In genomic region chr13:53310786-53311185, GRCh38 we compare ENCODE assay signal across 36 cellular contexts.
"Had no signal": no experiment of that assay in that cellular context is flagged by ENCODE, and none has a peak within 500 bp of the region (broad histone marks: within the 10 kb centered on the region; RNA-seq: fewer than 3 reads in every experiment).

No MANE protein-coding gene starts in this region.

- H3K36me3 ChIP-seq: adrenal gland, breast epithelium, cardiac muscle cell, colonic mucosa, esophagus squamous epithelium, WERI-Rb-1 had no signal

- H3K4me3 ChIP-seq: adrenal gland, breast epithelium, cardiac muscle cell, colonic mucosa, esophagus squamous epithelium had no signal

- ATAC-seq: activated CD4-positive, CD25-positive, alpha-beta regulatory T cell treated with anti-CD3 and anti-CD28 coated beads, Interleukin-2, amount 50 U/mL, for 24 hours; activated CD8-positive, alpha-beta memory T cell treated with anti-CD3 and anti-CD28 coated beads, Interleukin-2, amount 10 ng/mL, durations not matched to agents 7 days and 5 days; activated CD8-positive, alpha-beta T cell treated with anti-CD3 and anti-CD28 coated beads, Interleukin-2, amount 10 ng/mL, durations not matched to agents 7 days and 5 days; activated naive CD8-positive, alpha-beta T cell treated with anti-CD3 and anti-CD28 coated beads, Interleukin-2, amount 50 U/mL, for 24 hours; T-helper 17 cell had no signal

- FAIRE-seq: endometrium, endothelial cell of umbilical vein had no signal

- H3K9me3 ChIP-seq: adrenal gland, breast epithelium, colonic mucosa, esophagus squamous epithelium had no signal

- H3K27ac ChIP-seq: adrenal gland, breast epithelium, cardiac muscle cell, colonic mucosa, epithelial cell of prostate, esophagus squamous epithelium, WERI-Rb-1 had no signal

- H3K27me3 Mint-ChIP-seq: activated B cell treated with CpG ODN at 0.5 μM for 24 hours; activated CD4-positive, alpha-beta memory T cell treated with anti-CD3 and anti-CD28 coated beads for 36 hours; activated CD8-positive, alpha-beta memory T cell treated with anti-CD3 and anti-CD28 coated beads, Interleukin-2, amount 10 ng/mL, durations not matched to agents 7 days and 5 days; activated naive CD4-positive, alpha-beta T cell treated with anti-CD3 and anti-CD28 coated beads, Interleukin-2, amount 50 U/mL, for 24 hours; activated naive CD8-positive, alpha-beta T cell treated with anti-CD3 and anti-CD28 coated beads, Interleukin-2, amount 50 U/mL, for 24 hours; T-helper 17 cell had no signal

- H3K4me3 Mint-ChIP-seq: activated B cell treated with CpG ODN at 0.5 μM for 24 hours; activated CD4-positive, alpha-beta memory T cell treated with anti-CD3 and anti-CD28 coated beads for 36 hours; activated CD8-positive, alpha-beta memory T cell treated with anti-CD3 and anti-CD28 coated beads, Interleukin-2, amount 10 ng/mL, durations not matched to agents 7 days and 5 days; activated CD8-positive, alpha-beta T cell treated with anti-CD3 and anti-CD28 coated beads, Interleukin-2, amount 10 ng/mL, durations not matched to agents 7 days and 5 days; activated naive CD4-positive, alpha-beta T cell treated with anti-CD3 and anti-CD28 coated beads for 36 hours; activated naive CD4-positive, alpha-beta T cell treated with anti-CD3 and anti-CD28 coated beads, Interleukin-2, amount 50 U/mL, for 24 hours; activated naive CD8-positive, alpha-beta T cell treated with anti-CD3 and anti-CD28 coated beads for 36 hours; activated naive CD8-positive, alpha-beta T cell treated with anti-CD3 and anti-CD28 coated beads, Interleukin-2, amount 50 U/mL, for 24 hours; activated T-helper 1 cell treated with anti-CD3 and anti-CD28 coated beads, Interleukin-12 subunit alpha, Interleukin-12 subunit beta, Interleukin-2, Interleukin-4 antibody, amounts not matched to agents 30 ng/mL and 10 ng/mL and 1 ng/mL, durations not matched to agents 14 hours and 24 hours and 36 hours; brain; T-helper 17 cell; T-helper 2 cell treated with Interferon-gamma antibody and Interleukin-4, amounts not matched to agents 5 μg/mL and 100 μg/mL, for 36 hours had no signal

- H3K4me1 ChIP-seq: adrenal gland, breast epithelium, colonic mucosa, esophagus squamous epithelium had no signal

- H3K27ac Mint-ChIP-seq: activated B cell treated with CpG ODN at 0.5 μM for 24 hours; activated CD4-positive, alpha-beta memory T cell treated with anti-CD3 and anti-CD28 coated beads for 36 hours; activated CD8-positive, alpha-beta memory T cell treated with anti-CD3 and anti-CD28 coated beads, Interleukin-2, amount 10 ng/mL, durations not matched to agents 7 days and 5 days; activated CD8-positive, alpha-beta T cell treated with anti-CD3 and anti-CD28 coated beads, Interleukin-2, amount 10 ng/mL, durations not matched to agents 7 days and 5 days; activated naive CD4-positive, alpha-beta T cell treated with anti-CD3 and anti-CD28 coated beads for 36 hours; activated naive CD4-positive, alpha-beta T cell treated with anti-CD3 and anti-CD28 coated beads, Interleukin-2, amount 50 U/mL, for 24 hours; activated naive CD8-positive, alpha-beta T cell treated with anti-CD3 and anti-CD28 coated beads for 36 hours; activated naive CD8-positive, alpha-beta T cell treated with anti-CD3 and anti-CD28 coated beads, Interleukin-2, amount 50 U/mL, for 24 hours; activated T-helper 1 cell treated with anti-CD3 and anti-CD28 coated beads, Interleukin-12 subunit alpha, Interleukin-12 subunit beta, Interleukin-2, Interleukin-4 antibody, amounts not matched to agents 30 ng/mL and 10 ng/mL and 1 ng/mL, durations not matched to agents 14 hours and 24 hours and 36 hours; activated T-helper 2 cell treated with anti-CD3 and anti-CD28 coated beads, Interferon-gamma antibody, Interleukin-2, Interleukin-4, amounts not matched to agents 10 μg/mL and 5 μg/mL and 100 μg/mL, durations not matched to agents 14 hours and 24 hours and 36 hours; T-helper 17 cell; T-helper 2 cell treated with Interferon-gamma antibody and Interleukin-4, amounts not matched to agents 5 μg/mL and 100 μg/mL, for 36 hours had no signal

- H3K36me3 Mint-ChIP-seq: activated CD4-positive, alpha-beta memory T cell treated with anti-CD3 and anti-CD28 coated beads for 36 hours; activated naive CD4-positive, alpha-beta T cell treated with anti-CD3 and anti-CD28 coated beads, Interleukin-2, amount 50 U/mL, for 24 hours; activated naive CD8-positive, alpha-beta T cell treated with anti-CD3 and anti-CD28 coated beads for 36 hours; brain had no signal

- H3K9me3 Mint-ChIP-seq: activated CD4-positive, alpha-beta memory T cell treated with anti-CD3 and anti-CD28 coated beads for 36 hours; activated naive CD8-positive, alpha-beta T cell treated with anti-CD3 and anti-CD28 coated beads for 36 hours; activated T-helper 2 cell treated with anti-CD3 and anti-CD28 coated beads, Interferon-gamma antibody, Interleukin-2, Interleukin-4, amounts not matched to agents 10 μg/mL and 5 μg/mL and 100 μg/mL, durations not matched to agents 14 hours and 24 hours and 36 hours had no signal

- H3K4me1 Mint-ChIP-seq: activated B cell treated with CpG ODN at 0.5 μM for 24 hours; activated CD8-positive, alpha-beta memory T cell treated with anti-CD3 and anti-CD28 coated beads, Interleukin-2, amount 10 ng/mL, durations not matched to agents 7 days and 5 days; activated naive CD4-positive, alpha-beta T cell treated with anti-CD3 and anti-CD28 coated beads, Interleukin-2, amount 50 U/mL, for 24 hours; activated naive CD8-positive, alpha-beta T cell treated with anti-CD3 and anti-CD28 coated beads for 36 hours; activated naive CD8-positive, alpha-beta T cell treated with anti-CD3 and anti-CD28 coated beads, Interleukin-2, amount 50 U/mL, for 24 hours; T-helper 17 cell had no signal

- H3K27me3 ChIP-seq: adrenal gland, breast epithelium, cardiac muscle cell, colonic mucosa, esophagus squamous epithelium had no signal

- DNase-seq: activated B cell treated with CpG ODN at 0.5 μM for 24 hours; activated CD4-positive, alpha-beta memory T cell treated with anti-CD3 and anti-CD28 coated beads for 36 hours; activated CD4-positive, alpha-beta T cell treated with anti-CD3 and anti-CD28 coated beads for 48 hours; activated CD8-positive, alpha-beta memory T cell treated with anti-CD3 and anti-CD28 coated beads, Interleukin-2, amount 10 ng/mL, durations not matched to agents 7 days and 5 days; activated CD8-positive, alpha-beta memory T cell treated with anti-CD3 and anti-CD28 coated beads, Interleukin-2, amount 50 U/mL, for 4 hours; activated CD8-positive, alpha-beta T cell treated with anti-CD3 and anti-CD28 coated beads, Interleukin-2, amount 10 ng/mL, durations not matched to agents 7 days and 5 days; activated effector memory CD4-positive, alpha-beta T cell treated with anti-CD3 and anti-CD28 coated beads, Interleukin-2, amount 50 U/mL, for 16 hours; activated naive CD4-positive, alpha-beta T cell treated with anti-CD3 and anti-CD28 coated beads for 36 hours; activated naive CD8-positive, alpha-beta T cell treated with anti-CD3 and anti-CD28 coated beads for 36 hours; activated naive CD8-positive, alpha-beta T cell treated with anti-CD3 and anti-CD28 coated beads, Interleukin-2, amount 50 U/mL, for 24 hours; activated T-cell treated with anti-CD3 and anti-CD28 coated beads, Interleukin-2, amount 50 U/mL, for 1 hour; activated T-cell treated with anti-CD3 and anti-CD28 coated beads, Interleukin-2, amount 50 U/mL, for 48 hours; adrenal gland; amygdala; aorta; central memory CD4-positive, alpha-beta T cell; cerebellar nuclear complex; colonic mucosa; effector CD8-positive, alpha-beta T cell; esophagus squamous epithelium; foreskin melanocyte; T-helper 1 cell; T-helper 17 cell; T1000 had no signal
